In the genomic region with DNA sequence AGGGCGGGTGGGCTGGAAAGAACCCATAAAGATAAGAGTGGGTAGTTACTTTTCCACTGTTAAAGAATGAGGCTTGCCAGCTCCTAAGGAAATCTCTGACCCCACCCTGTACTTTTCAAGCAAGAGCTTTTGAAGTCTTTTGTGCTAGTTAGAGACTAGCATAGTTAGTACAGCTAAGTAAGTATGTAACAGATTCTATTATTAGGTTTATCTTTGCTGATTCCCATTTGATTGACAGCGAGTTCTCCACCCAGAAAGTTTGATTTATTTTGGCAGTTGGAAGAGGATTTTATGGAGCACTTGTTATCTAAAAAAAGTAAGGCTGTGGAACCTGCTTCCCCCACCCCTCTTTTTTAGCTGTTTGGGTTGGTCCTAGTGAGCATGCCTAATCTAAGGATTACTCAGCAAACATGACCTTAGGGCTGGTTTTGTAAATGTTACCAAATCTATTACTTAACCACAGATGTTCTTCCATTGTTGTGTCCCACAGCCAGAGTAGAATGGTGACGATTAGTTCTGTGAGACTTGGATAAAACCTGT, we compare ENCODE assay signal across 10 cellular contexts. TPM values are rescaled to one million over a fixed set of nuclear protein-coding genes. Genes with fewer than 3 reads are reported as not detected.
A peak's percentile ranks its signal among the peaks of the same experiment; 100 is the strongest.
DNase-seq lines count a peak whose midpoint lies in the region; ATAC-seq, FAIRE-seq and TF ChIP-seq lines count a peak whose summit lies in the region.
"Had no signal": no experiment of that assay in that cellular context is flagged by ENCODE, and none has a peak within 500 bp of the region (broad histone marks: within the 10 kb centered on the region; RNA-seq: fewer than 3 reads in every experiment).

No MANE protein-coding gene starts in this region.

- ATAC-seq in lung (ENCODE audit: insufficient read depth, low FRiP score) (peak; percentile 60), HG03025 (IDR thresholded peaks at IDR 0.05; ENCODE audit: low FRiP score, unreplicated experiment) (no peak), HG03460 (IDR thresholded peaks at IDR 0.05; ENCODE audit: unreplicated experiment) (no peak)
- no peak for ATAC-seq in stimulated activated memory B cell treated with anti-CD40 and anti-IgM and Interleukin-4, amounts not matched to agents 10 μg/mL and 1 μg/mL and 100 μg/mL, for 72 hours

- H3K4me3 Mint-ChIP-seq in stimulated activated memory B cell treated with anti-CD40 and anti-IgM and Interleukin-4, amounts not matched to agents 10 μg/mL and 1 μg/mL and 100 μg/mL, for 72 hours, result no peak overlapping the region
- H3K4me3 Mint-ChIP-seq: CD8-positive, alpha-beta memory T cell had no signal

- no peaks in the 10 kb centered on the region for H3K27me3 ChIP-seq in MG63
- H3K27me3 ChIP-seq in bronchial epithelial cell (ENCODE audit: control insufficient read depth, insufficient read depth, low read length), result no peaks in the 10 kb centered on the region
- H3K27me3 ChIP-seq in lung (ENCODE audit: control insufficient read depth, insufficient read depth), result no peaks in the 10 kb centered on the region
- H3K27me3 ChIP-seq in esophagus squamous epithelium, result no peaks in the 10 kb centered on the region

- H3K27ac Mint-ChIP-seq in stimulated activated memory B cell treated with anti-CD40 and anti-IgM and Interleukin-4, amounts not matched to agents 10 μg/mL and 1 μg/mL and 100 μg/mL, for 72 hours, result no peak overlapping the region
- H3K27ac Mint-ChIP-seq: CD8-positive, alpha-beta memory T cell had no signal

- no peak for TF ChIP-seq CTCF in AG09319 (IDR thresholded peaks at IDR 0.05; ENCODE audit: low read depth, low read length)
- no peak for TF ChIP-seq CTCF in bronchial epithelial cell (IDR thresholded peaks at IDR 0.05; ENCODE audit: insufficient read depth, low read length, severe bottlenecking)
- TF ChIP-seq CTCF in lung (IDR thresholded peaks at IDR 0.05; ENCODE audit: control extremely low read depth, extremely low read depth), result no peak
- no peak for TF ChIP-seq CTCF in esophagus squamous epithelium (IDR thresholded peaks at IDR 0.05)

- H3K4me3 ChIP-seq in MG63 (no peak overlapping the region), bronchial epithelial cell (ENCODE audit: low read depth, low read length) (no peak overlapping the region), lung (no peak overlapping the region), esophagus squamous epithelium (no peak overlapping the region)

- no peaks in the 10 kb centered on the region for H3K9me3 Mint-ChIP-seq in stimulated activated memory B cell treated with anti-CD40 and anti-IgM and Interleukin-4, amounts not matched to agents 10 μg/mL and 1 μg/mL and 100 μg/mL, for 72 hours
- H3K9me3 Mint-ChIP-seq: CD8-positive, alpha-beta memory T cell had no signal

- DNase-seq in AG09319 (ENCODE audit: extremely low read depth, low read depth) (peak; percentile 34), MG63 (peak; percentile 25), bronchial epithelial cell (ENCODE audit: low read depth) (peak; percentile 94), lung (ENCODE audit: low spot score) (no peak), esophagus squamous epithelium (lab: John Stamatoyannopoulos, UW) (no peak)
- DNase-seq: CD8-positive, alpha-beta memory T cell; hippocampal formation had no signal

- peaks cover 8 to 24% of the 10 kb centered on the region in 2 donors for H3K4me1 ChIP-seq in lung (ENCODE audit: control insufficient read depth in 2 of 2, insufficient read depth in 2 of 2, low read length in 2 of 2)
- peaks cover 0 to 37% (median 13%) of the 10 kb centered on the region in 3 donors for H3K4me1 ChIP-seq in esophagus squamous epithelium

- H3K27ac ChIP-seq in lung (ENCODE audit: low read depth in 1 of 2, low read length in 1 of 2) (peak overlapping the region in 1 of 2 donors; percentile 53), esophagus squamous epithelium (peak overlapping the region in 2 of 4 donors; percentile 10 to 11)

- H3K4me1 Mint-ChIP-seq in stimulated activated memory B cell treated with anti-CD40 and anti-IgM and Interleukin-4, amounts not matched to agents 10 μg/mL and 1 μg/mL and 100 μg/mL, for 72 hours, result peaks cover 7% of the 10 kb centered on the region

- H3K9me3 ChIP-seq in MG63 (no peaks in the 10 kb centered on the region), lung (ENCODE audit: control insufficient read depth in 2 of 2, insufficient read depth in 1 of 2, low read length in 1 of 2) (no peaks in the 10 kb centered on the region), esophagus squamous epithelium (no peaks in the 10 kb centered on the region)

- 46 to 58% methylated on average over 3 of the region's 3 CpGs for WGBS in lung, 2 donors
- 42 to 54% methylated on average over 3 of the region's 3 CpGs for WGBS in esophagus squamous epithelium, 2 donors

- H3K27me3 Mint-ChIP-seq in stimulated activated memory B cell treated with anti-CD40 and anti-IgM and Interleukin-4, amounts not matched to agents 10 μg/mL and 1 μg/mL and 100 μg/mL, for 72 hours, result peaks cover 13% of the 10 kb centered on the region

- FAIRE-seq in bronchial epithelial cell (lab: Jason Lieb, UNC), result no peak

- TF ChIP-seq POLR2A in esophagus squamous epithelium (IDR thresholded peaks at IDR 0.05), result no peak

- no peaks in the 10 kb centered on the region for H3K36me3 Mint-ChIP-seq in stimulated activated memory B cell treated with anti-CD40 and anti-IgM and Interleukin-4, amounts not matched to agents 10 μg/mL and 1 μg/mL and 100 μg/mL, for 72 hours

- intact Hi-C loops in esophagus squamous epithelium (cut with DNase I), result no loop called here

- peaks cover 23% of the 10 kb centered on the region for H3K36me3 ChIP-seq in MG63
- H3K36me3 ChIP-seq in bronchial epithelial cell (ENCODE audit: control insufficient read depth, insufficient read depth, low read length), result no peaks in the 10 kb centered on the region
- H3K36me3 ChIP-seq in lung (ENCODE audit: control insufficient read depth in 2 of 2, insufficient read depth in 2 of 2, low read length in 2 of 2), result no peaks in the 10 kb centered on the region
- no peaks in the 10 kb centered on the region for H3K36me3 ChIP-seq in esophagus squamous epithelium

RNA-seq across cellular contexts. Expression of a gene that starts 57.6 kb away (rescaled TPM):
- total RNA-seq in MG63 (2014; rRNA removed; shearing (Covaris generic); ENCODE audit: low replicate concordance), result 44.8 and 53.7 TPM in 2 replicates
- 32.3 and 39.2 TPM in 2 replicates for total RNA-seq in bronchial epithelial cell
- total RNA-seq in lung, result 100 to 1,000 TPM; 150 to 175 TPM
- polyA plus RNA-seq in lung, result 10 to 100 TPM; 13.3 to 50.0 TPM
- 10 to 100 TPM in 3 of 4 donors, 1 to 10 TPM in 1; 7.7 to 44.3 (median 20.4) TPM for total RNA-seq in esophagus squamous epithelium

Comparison
In these comparisons a context has a peak if more than half of its experiments do, and no peak if none do; other contexts are left out.
1. DNase-seq: peak in AG09319 (single experiment), MG63 (single experiment) and bronchial epithelial cell (single experiment); none in lung (single experiment) and esophagus squamous epithelium (single experiment).